In the genomic region with DNA sequence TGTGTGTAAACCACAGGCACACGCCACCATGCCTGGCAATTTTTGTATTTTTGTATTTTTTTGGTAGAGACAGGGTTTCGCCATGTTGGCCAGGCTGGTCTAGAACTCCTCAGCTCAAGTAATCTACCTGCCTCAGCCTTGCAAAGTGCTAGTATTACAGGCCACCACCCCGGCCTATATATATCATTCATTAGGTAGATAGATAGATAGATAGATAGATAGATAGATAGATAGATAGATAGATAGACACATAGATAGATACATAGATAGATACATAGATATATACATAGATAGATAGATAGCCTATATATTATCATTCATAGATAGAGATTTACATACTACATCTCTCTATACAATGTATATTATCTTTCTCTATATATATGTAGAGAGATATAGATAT, we compare ENCODE assay signal across 39 cellular contexts.
"Had no signal": no experiment of that assay in that cellular context is flagged by ENCODE, and none has a peak within 500 bp of the region (broad histone marks: within the 10 kb centered on the region; RNA-seq: fewer than 3 reads in every experiment).

No MANE protein-coding gene starts in this region.

- H3K36me3 ChIP-seq: breast epithelium had no signal

- H3K9me3 Mint-ChIP-seq: activated naive CD4-positive, alpha-beta T cell treated with anti-CD3 and anti-CD28 coated beads for 36 hours; activated naive CD4-positive, alpha-beta T cell treated with anti-CD3 and anti-CD28 coated beads, Interleukin-2, amount 10 ng/mL, durations not matched to agents 7 days and 5 days; activated naive CD4-positive, alpha-beta T cell treated with anti-CD3 and anti-CD28 coated beads, Interleukin-2, amount 50 U/mL, for 24 hours; activated naive CD4-positive, alpha-beta T cell treated with anti-CD3 and anti-CD28 coated beads, Interleukin-2, amount 50 U/mL, for 72 hours; activated naive CD8-positive, alpha-beta T cell treated with anti-CD3 and anti-CD28 coated beads for 36 hours; activated naive CD8-positive, alpha-beta T cell treated with anti-CD3 and anti-CD28 coated beads, Interleukin-2, amount 10 ng/mL, durations not matched to agents 7 days and 5 days; activated naive CD8-positive, alpha-beta T cell treated with anti-CD3 and anti-CD28 coated beads, Interleukin-2, amount 50 U/mL, for 24 hours; activated T-cell treated with anti-CD3 and anti-CD28 coated beads, Interleukin-2, amount 50 U/mL, for 24 hours; activated T-cell treated with anti-CD3 and anti-CD28 coated beads, Interleukin-2, amount 50 U/mL, for 4 hours; activated T-cell treated with anti-CD3 and anti-CD28 coated beads, Interleukin-2, amount 50 U/mL, for 72 hours; activated T-helper 1 cell treated with anti-CD3 and anti-CD28 coated beads, Interleukin-12 subunit alpha, Interleukin-12 subunit beta, Interleukin-2, Interleukin-4 antibody, amounts not matched to agents 30 ng/mL and 10 ng/mL and 1 ng/mL, durations not matched to agents 14 hours and 24 hours and 36 hours; activated T-helper 17 cell treated with anti-CD3 and anti-CD28 coated beads, Interleukin-2, amount 50 U/mL, for 72 hours; activated T-helper 2 cell treated with anti-CD3 and anti-CD28 coated beads, Interferon-gamma antibody, Interleukin-2, Interleukin-4, amounts not matched to agents 10 μg/mL and 5 μg/mL and 100 μg/mL, durations not matched to agents 14 hours and 24 hours and 36 hours; brain had no signal

- H3K36me3 Mint-ChIP-seq: activated naive CD4-positive, alpha-beta T cell treated with anti-CD3 and anti-CD28 coated beads, Interleukin-2, amount 50 U/mL, for 24 hours; activated naive CD4-positive, alpha-beta T cell treated with anti-CD3 and anti-CD28 coated beads, Interleukin-2, amount 50 U/mL, for 72 hours; activated naive CD8-positive, alpha-beta T cell had no signal

- H3K4me3 ChIP-seq: adrenal gland, ascending aorta, body of pancreas, breast epithelium, cardiac muscle cell had no signal

- H3K27me3 ChIP-seq: adrenal gland, ascending aorta, body of pancreas, brain microvascular endothelial cell, breast epithelium, cardiac muscle cell had no signal

- H3K4me1 ChIP-seq: adrenal gland, ascending aorta, body of pancreas, breast epithelium had no signal

- H3K27ac Mint-ChIP-seq: activated naive CD4-positive, alpha-beta T cell treated with anti-CD3 and anti-CD28 coated beads for 36 hours; activated naive CD4-positive, alpha-beta T cell treated with anti-CD3 and anti-CD28 coated beads, Interleukin-2, amount 10 ng/mL, durations not matched to agents 7 days and 5 days; activated naive CD4-positive, alpha-beta T cell treated with anti-CD3 and anti-CD28 coated beads, Interleukin-2, amount 50 U/mL, for 24 hours; activated naive CD4-positive, alpha-beta T cell treated with anti-CD3 and anti-CD28 coated beads, Interleukin-2, amount 50 U/mL, for 72 hours; activated naive CD8-positive, alpha-beta T cell; activated naive CD8-positive, alpha-beta T cell treated with anti-CD3 and anti-CD28 coated beads for 36 hours; activated naive CD8-positive, alpha-beta T cell treated with anti-CD3 and anti-CD28 coated beads, Interleukin-2, amount 10 ng/mL, durations not matched to agents 7 days and 5 days; activated naive CD8-positive, alpha-beta T cell treated with anti-CD3 and anti-CD28 coated beads, Interleukin-2, amount 50 U/mL, for 24 hours; activated T-cell treated with anti-CD3 and anti-CD28 coated beads, Interleukin-2, amount 50 U/mL, for 24 hours; activated T-cell treated with anti-CD3 and anti-CD28 coated beads, Interleukin-2, amount 50 U/mL, for 72 hours; activated T-helper 1 cell treated with anti-CD3 and anti-CD28 coated beads, Interleukin-12 subunit alpha, Interleukin-12 subunit beta, Interleukin-2, Interleukin-4 antibody, amounts not matched to agents 30 ng/mL and 10 ng/mL and 1 ng/mL, durations not matched to agents 14 hours and 24 hours and 36 hours; activated T-helper 17 cell treated with anti-CD3 and anti-CD28 coated beads, Interleukin-2, amount 50 U/mL, for 72 hours; activated T-helper 2 cell treated with anti-CD3 and anti-CD28 coated beads, Interferon-gamma antibody, Interleukin-2, Interleukin-4, amounts not matched to agents 10 μg/mL and 5 μg/mL and 100 μg/mL, durations not matched to agents 14 hours and 24 hours and 36 hours; brain had no signal

- H3K27ac ChIP-seq: adrenal gland, ascending aorta, body of pancreas, brain microvascular endothelial cell, breast epithelium, cardiac muscle cell had no signal

- H3K27me3 Mint-ChIP-seq: activated naive CD4-positive, alpha-beta T cell treated with anti-CD3 and anti-CD28 coated beads, Interleukin-2, amount 10 ng/mL, durations not matched to agents 7 days and 5 days; activated naive CD4-positive, alpha-beta T cell treated with anti-CD3 and anti-CD28 coated beads, Interleukin-2, amount 50 U/mL, for 24 hours; activated naive CD8-positive, alpha-beta T cell; activated naive CD8-positive, alpha-beta T cell treated with anti-CD3 and anti-CD28 coated beads for 36 hours; activated naive CD8-positive, alpha-beta T cell treated with anti-CD3 and anti-CD28 coated beads, Interleukin-2, amount 10 ng/mL, durations not matched to agents 7 days and 5 days; activated naive CD8-positive, alpha-beta T cell treated with anti-CD3 and anti-CD28 coated beads, Interleukin-2, amount 50 U/mL, for 24 hours; activated T-cell treated with anti-CD3 and anti-CD28 coated beads, Interleukin-2, amount 50 U/mL, for 24 hours; activated T-helper 17 cell treated with anti-CD3 and anti-CD28 coated beads, Interleukin-2, amount 50 U/mL, for 72 hours; brain had no signal

- H3K9me3 ChIP-seq: adrenal gland, ascending aorta, body of pancreas, breast epithelium had no signal

- DNase-seq: activated effector memory CD4-positive, alpha-beta T cell treated with anti-CD3 and anti-CD28 coated beads, Interleukin-2, amount 50 U/mL, for 16 hours; activated effector memory CD4-positive, alpha-beta T cell treated with Interleukin-2 at 50 U/mL for 16 hours; activated gamma-delta T cell; activated gamma-delta T cell treated with Interleukin-2 at 50 U/mL for 16 hours; activated naive CD4-positive, alpha-beta T cell; activated naive CD4-positive, alpha-beta T cell treated with anti-CD3 and anti-CD28 coated beads for 36 hours; activated naive CD4-positive, alpha-beta T cell treated with anti-CD3 and anti-CD28 coated beads, Interleukin-2, amount 10 ng/mL, durations not matched to agents 7 days and 5 days; activated naive CD4-positive, alpha-beta T cell treated with anti-CD3 and anti-CD28 coated beads, Interleukin-2, amount 50 U/mL, for 16 hours; activated naive CD4-positive, alpha-beta T cell treated with Interleukin-2 at 50 U/mL for 16 hours; activated naive CD8-positive, alpha-beta T cell treated with anti-CD3 and anti-CD28 coated beads for 36 hours; activated naive CD8-positive, alpha-beta T cell treated with anti-CD3 and anti-CD28 coated beads, Interleukin-2, amount 10 ng/mL, durations not matched to agents 7 days and 5 days; activated naive CD8-positive, alpha-beta T cell treated with anti-CD3 and anti-CD28 coated beads, Interleukin-2, amount 50 U/mL, for 24 hours; activated T-cell treated with anti-CD3 and anti-CD28 coated beads, Interleukin-2, amount 50 U/mL, for 1 hour; activated T-cell treated with anti-CD3 and anti-CD28 coated beads, Interleukin-2, amount 50 U/mL, for 24 hours; activated T-cell treated with anti-CD3 and anti-CD28 coated beads, Interleukin-2, amount 50 U/mL, for 4 hours; activated T-cell treated with anti-CD3 and anti-CD28 coated beads, Interleukin-2, amount 50 U/mL, for 48 hours; activated T-cell treated with anti-CD3 and anti-CD28 coated beads, Interleukin-2, amount 50 U/mL, for 72 hours; adrenal gland; amniotic stem cell; amygdala; anterior cingulate cortex; aorta; body of pancreas; brain microvascular endothelial cell; caudate nucleus; central memory CD4-positive, alpha-beta T cell; cerebellar nuclear complex had no signal

- FAIRE-seq: astrocyte, bronchial epithelial cell had no signal

- H3K4me1 Mint-ChIP-seq: activated naive CD4-positive, alpha-beta T cell treated with anti-CD3 and anti-CD28 coated beads, Interleukin-2, amount 50 U/mL, for 24 hours; activated naive CD8-positive, alpha-beta T cell treated with anti-CD3 and anti-CD28 coated beads for 36 hours; activated naive CD8-positive, alpha-beta T cell treated with anti-CD3 and anti-CD28 coated beads, Interleukin-2, amount 50 U/mL, for 24 hours; activated T-helper 17 cell treated with anti-CD3 and anti-CD28 coated beads, Interleukin-2, amount 50 U/mL, for 72 hours; brain had no signal

- ATAC-seq: activated naive CD4-positive, alpha-beta T cell treated with anti-CD3 and anti-CD28 coated beads, Interleukin-2, amount 50 U/mL, for 72 hours; activated naive CD8-positive, alpha-beta T cell treated with anti-CD3 and anti-CD28 coated beads, Interleukin-2, amount 50 U/mL, for 24 hours; activated T-cell treated with anti-CD3 and anti-CD28 coated beads, Interleukin-2, amount 50 U/mL, for 4 hours; activated T-cell treated with anti-CD3 and anti-CD28 coated beads, Interleukin-2, amount 50 U/mL, for 72 hours; activated T-helper 17 cell treated with anti-CD3 and anti-CD28 coated beads, Interleukin-2, amount 50 U/mL, for 72 hours; body of pancreas had no signal

- H3K4me3 Mint-ChIP-seq: activated naive CD4-positive, alpha-beta T cell treated with anti-CD3 and anti-CD28 coated beads for 36 hours; activated naive CD4-positive, alpha-beta T cell treated with anti-CD3 and anti-CD28 coated beads, Interleukin-2, amount 10 ng/mL, durations not matched to agents 7 days and 5 days; activated naive CD4-positive, alpha-beta T cell treated with anti-CD3 and anti-CD28 coated beads, Interleukin-2, amount 50 U/mL, for 24 hours; activated naive CD8-positive, alpha-beta T cell; activated naive CD8-positive, alpha-beta T cell treated with anti-CD3 and anti-CD28 coated beads for 36 hours; activated naive CD8-positive, alpha-beta T cell treated with anti-CD3 and anti-CD28 coated beads, Interleukin-2, amount 10 ng/mL, durations not matched to agents 7 days and 5 days; activated naive CD8-positive, alpha-beta T cell treated with anti-CD3 and anti-CD28 coated beads, Interleukin-2, amount 50 U/mL, for 24 hours; activated T-cell treated with anti-CD3 and anti-CD28 coated beads, Interleukin-2, amount 50 U/mL, for 24 hours; activated T-cell treated with anti-CD3 and anti-CD28 coated beads, Interleukin-2, amount 50 U/mL, for 4 hours; activated T-cell treated with anti-CD3 and anti-CD28 coated beads, Interleukin-2, amount 50 U/mL, for 72 hours; activated T-helper 1 cell treated with anti-CD3 and anti-CD28 coated beads, Interleukin-12 subunit alpha, Interleukin-12 subunit beta, Interleukin-2, Interleukin-4 antibody, amounts not matched to agents 30 ng/mL and 10 ng/mL and 1 ng/mL, durations not matched to agents 14 hours and 24 hours and 36 hours; activated T-helper 17 cell treated with anti-CD3 and anti-CD28 coated beads, Interleukin-2, amount 50 U/mL, for 72 hours; brain had no signal
